2 cellular contexts compared by ENCODE assay signal in the genomic region with DNA sequence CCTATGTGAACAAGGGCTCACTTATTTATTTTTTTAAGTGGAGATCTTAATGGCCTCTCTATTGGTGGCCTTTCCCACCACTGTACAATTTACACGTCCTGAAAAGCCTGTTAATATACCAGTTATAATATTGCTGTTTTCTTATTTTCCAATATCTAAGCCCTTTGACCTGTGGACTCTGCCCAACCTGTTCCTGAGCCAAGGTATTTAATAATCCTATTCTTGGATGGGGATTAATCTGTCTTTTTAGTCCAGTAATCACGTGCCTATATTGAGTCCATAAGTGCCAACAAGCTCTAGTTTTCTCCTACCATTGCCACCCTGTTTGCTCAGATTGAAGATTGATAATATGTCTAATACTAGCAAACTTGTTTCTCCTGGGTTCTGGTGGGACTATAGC.
TF ChIP-seq lines count a peak whose summit lies in the region.

No MANE protein-coding gene starts in this region.

TF ChIP-seq in liver, 16 proteins besides CTCF, POLR2A, EP300 and RAD21:
- no peak for TF ChIP-seq FOXA1 (IDR thresholded peaks at IDR 0.05)
- peak; percentile 28 for TF ChIP-seq NR2F2 (IDR thresholded peaks at IDR 0.05)
- TF ChIP-seq, protein P1, sequence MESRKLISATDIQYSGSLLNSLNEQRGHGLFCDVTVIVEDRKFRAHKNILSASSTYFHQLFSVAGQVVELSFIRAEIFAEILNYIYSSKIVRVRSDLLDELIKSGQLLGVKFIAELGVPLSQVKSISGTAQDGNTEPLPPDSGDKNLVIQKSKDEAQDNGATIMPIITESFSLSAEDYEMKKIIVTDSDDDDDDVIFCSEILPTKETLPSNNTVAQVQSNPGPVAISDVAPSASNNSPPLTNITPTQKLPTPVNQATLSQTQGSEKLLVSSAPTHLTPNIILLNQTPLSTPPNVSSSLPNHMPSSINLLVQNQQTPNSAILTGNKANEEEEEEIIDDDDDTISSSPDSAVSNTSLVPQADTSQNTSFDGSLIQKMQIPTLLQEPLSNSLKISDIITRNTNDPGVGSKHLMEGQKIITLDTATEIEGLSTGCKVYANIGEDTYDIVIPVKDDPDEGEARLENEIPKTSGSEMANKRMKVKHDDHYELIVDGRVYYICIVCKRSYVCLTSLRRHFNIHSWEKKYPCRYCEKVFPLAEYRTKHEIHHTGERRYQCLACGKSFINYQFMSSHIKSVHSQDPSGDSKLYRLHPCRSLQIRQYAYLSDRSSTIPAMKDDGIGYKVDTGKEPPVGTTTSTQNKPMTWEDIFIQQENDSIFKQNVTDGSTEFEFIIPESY (IDR thresholded peaks at IDR 0.05): no peak
- no peak for TF ChIP-seq JUND (IDR thresholded peaks at IDR 0.05)
- no peak for TF ChIP-seq EGR1 (IDR thresholded peaks at IDR 0.05; ENCODE audit: low read depth in 2 of 2)
- no peak for TF ChIP-seq SP1 (IDR thresholded peaks at IDR 0.05)
- no peak for TF ChIP-seq TAF1 (conservative IDR thresholded peaks at IDR 0.05)
- TF ChIP-seq, protein P2, sequence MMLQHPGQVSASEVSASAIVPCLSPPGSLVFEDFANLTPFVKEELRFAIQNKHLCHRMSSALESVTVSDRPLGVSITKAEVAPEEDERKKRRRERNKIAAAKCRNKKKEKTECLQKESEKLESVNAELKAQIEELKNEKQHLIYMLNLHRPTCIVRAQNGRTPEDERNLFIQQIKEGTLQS (IDR thresholded peaks at IDR 0.05): no peak
- no peak for TF ChIP-seq FOXA2 (IDR thresholded peaks at IDR 0.05)
- TF ChIP-seq RXRA (IDR thresholded peaks at IDR 0.05): no peak
- peak; percentile 28 for TF ChIP-seq HNF4G (IDR thresholded peaks at IDR 0.05)
- TF ChIP-seq, protein P3, sequence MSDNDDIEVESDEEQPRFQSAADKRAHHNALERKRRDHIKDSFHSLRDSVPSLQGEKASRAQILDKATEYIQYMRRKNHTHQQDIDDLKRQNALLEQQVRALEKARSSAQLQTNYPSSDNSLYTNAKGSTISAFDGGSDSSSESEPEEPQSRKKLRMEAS (IDR thresholded peaks at IDR 0.05): no peak
- TF ChIP-seq, protein P4, sequence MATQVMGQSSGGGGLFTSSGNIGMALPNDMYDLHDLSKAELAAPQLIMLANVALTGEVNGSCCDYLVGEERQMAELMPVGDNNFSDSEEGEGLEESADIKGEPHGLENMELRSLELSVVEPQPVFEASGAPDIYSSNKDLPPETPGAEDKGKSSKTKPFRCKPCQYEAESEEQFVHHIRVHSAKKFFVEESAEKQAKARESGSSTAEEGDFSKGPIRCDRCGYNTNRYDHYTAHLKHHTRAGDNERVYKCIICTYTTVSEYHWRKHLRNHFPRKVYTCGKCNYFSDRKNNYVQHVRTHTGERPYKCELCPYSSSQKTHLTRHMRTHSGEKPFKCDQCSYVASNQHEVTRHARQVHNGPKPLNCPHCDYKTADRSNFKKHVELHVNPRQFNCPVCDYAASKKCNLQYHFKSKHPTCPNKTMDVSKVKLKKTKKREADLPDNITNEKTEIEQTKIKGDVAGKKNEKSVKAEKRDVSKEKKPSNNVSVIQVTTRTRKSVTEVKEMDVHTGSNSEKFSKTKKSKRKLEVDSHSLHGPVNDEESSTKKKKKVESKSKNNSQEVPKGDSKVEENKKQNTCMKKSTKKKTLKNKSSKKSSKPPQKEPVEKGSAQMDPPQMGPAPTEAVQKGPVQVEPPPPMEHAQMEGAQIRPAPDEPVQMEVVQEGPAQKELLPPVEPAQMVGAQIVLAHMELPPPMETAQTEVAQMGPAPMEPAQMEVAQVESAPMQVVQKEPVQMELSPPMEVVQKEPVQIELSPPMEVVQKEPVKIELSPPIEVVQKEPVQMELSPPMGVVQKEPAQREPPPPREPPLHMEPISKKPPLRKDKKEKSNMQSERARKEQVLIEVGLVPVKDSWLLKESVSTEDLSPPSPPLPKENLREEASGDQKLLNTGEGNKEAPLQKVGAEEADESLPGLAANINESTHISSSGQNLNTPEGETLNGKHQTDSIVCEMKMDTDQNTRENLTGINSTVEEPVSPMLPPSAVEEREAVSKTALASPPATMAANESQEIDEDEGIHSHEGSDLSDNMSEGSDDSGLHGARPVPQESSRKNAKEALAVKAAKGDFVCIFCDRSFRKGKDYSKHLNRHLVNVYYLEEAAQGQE (IDR thresholded peaks at IDR 0.05): no peak
- TF ChIP-seq HNF4A (conservative IDR thresholded peaks at IDR 0.05): peak; percentile 63 to 73
- peak; percentile 10 for TF ChIP-seq YY1 (IDR thresholded peaks at IDR 0.05)
- TF ChIP-seq GABPA (IDR thresholded peaks at IDR 0.05 in 1 of 2, conservative IDR thresholded peaks at IDR 0.05 in 1 of 2): no peak

TF ChIP-seq in HepG2, 621 proteins besides CTCF, POLR2A, EP300 and RAD21:
- TF ChIP-seq TBX3 (IDR thresholded peaks at IDR 0.05; ENCODE audit: borderline replicate concordance) (no peak), MBD4 (IDR thresholded peaks at IDR 0.05; ENCODE audit: borderline replicate concordance, low read length) (no peak), ZMAT3 (CRISPR knock-in tag; conservative IDR thresholded peaks at IDR 0.05) (no peak)
